Comparison of ENCODE assay signal across 9 cellular contexts in genomic region chr9:89661956-89662717, GRCh38. TPM values are rescaled to one million over a fixed set of nuclear protein-coding genes. Genes with fewer than 3 reads are reported as not detected.
DNase-seq lines count a peak whose midpoint lies in the region; ATAC-seq and TF ChIP-seq lines count a peak whose summit lies in the region.
"Had no signal": no experiment of that assay in that cellular context is flagged by ENCODE, and none has a peak within 500 bp of the region (broad histone marks: within the 10 kb centered on the region; RNA-seq: fewer than 3 reads in every experiment).

No MANE protein-coding gene starts in this region.

- H3K4me1 ChIP-seq in adipocyte (ENCODE audit: control insufficient read depth, insufficient read depth, low read length): peaks cover 11% of the 10 kb centered on the region

- peaks cover 33% of the 10 kb centered on the region for H3K27me3 ChIP-seq in adipocyte (replicated peaks; ENCODE audit: control insufficient read depth, insufficient read depth, low read length)

- H3K9me3 Mint-ChIP-seq in CD14-positive monocyte (peaks cover 0 to 2% (median 0%) of the 10 kb centered on the region in 7 donors), neural crest cell (no peaks in the 10 kb centered on the region)
- H3K9me3 Mint-ChIP-seq: activated naive CD4-positive, alpha-beta T cell treated with anti-CD3 and anti-CD28 coated beads, Interleukin-2, amount 50 U/mL, for 24 hours had no signal

- peaks cover 0 to 5% (median 2%) of the 10 kb centered on the region in 3 donors for H3K27me3 Mint-ChIP-seq in CD14-positive monocyte (ENCODE audit: low read depth in 3 of 3)
- peaks cover 54% of the 10 kb centered on the region for H3K27me3 Mint-ChIP-seq in neural crest cell (ENCODE audit: low read depth)

- peak overlapping the region; percentile 69 for H3K9ac ChIP-seq in adipocyte (ENCODE audit: low read length)

- H3K27ac Mint-ChIP-seq in CD14-positive monocyte (peak overlapping the region; percentile 66 to 85 (median 80)), neural crest cell (ENCODE audit: unreplicated experiment) (peak overlapping the region; percentile 7)

- H3K9me3 ChIP-seq in adipocyte (ENCODE audit: control insufficient read depth, low read length): no peaks in the 10 kb centered on the region

- DNase-seq in CD14-positive monocyte (ENCODE audit: low spot score): peak; percentile 80
- DNase-seq in NCI-H1694 treated with DMSO at 0.1 percent for 48 hours (lab: John Stamatoyannopoulos, UW): peak; percentile 90
- DNase-seq in adipocyte (ENCODE audit: low read depth): peak; percentile 79
- DNase-seq in globus pallidus (ENCODE audit: low spot score): peak; percentile 98
- DNase-seq in neural crest cell (ENCODE audit: low read depth, low spot score): peak; percentile 80

- TF ChIP-seq CTCF in CD14-positive monocyte (IDR thresholded peaks at IDR 0.05): no peak
- no peak for TF ChIP-seq CTCF in neural crest cell (conservative IDR thresholded peaks at IDR 0.05)

- H3K36me3 Mint-ChIP-seq in CD14-positive monocyte (no peaks in the 10 kb centered on the region), neural crest cell (ENCODE audit: low read depth) (no peaks in the 10 kb centered on the region)
- H3K36me3 Mint-ChIP-seq: activated naive CD4-positive, alpha-beta T cell treated with anti-CD3 and anti-CD28 coated beads, Interleukin-2, amount 50 U/mL, for 24 hours had no signal

- intact Hi-C loops in CD14-positive monocyte (cut with micrococcal nuclease): loop anchor here (5.0 kb wide), 1 partner anchor 60 kb away; no protein-coding TSS in a partner anchor

- ATAC-seq in HG02884 (IDR thresholded peaks at IDR 0.05; ENCODE audit: unreplicated experiment): no peak
- no peak for ATAC-seq in GM18870 (IDR thresholded peaks at IDR 0.05; ENCODE audit: unreplicated experiment)
- ATAC-seq in HG02623 (IDR thresholded peaks at IDR 0.05; ENCODE audit: unreplicated experiment): no peak

- H3K4me3 Mint-ChIP-seq in CD14-positive monocyte: peak overlapping the region; percentile 67 to 70
- H3K4me3 Mint-ChIP-seq in neural crest cell: peak overlapping the region; percentile 85
- H3K4me3 Mint-ChIP-seq: activated naive CD4-positive, alpha-beta T cell treated with anti-CD3 and anti-CD28 coated beads, Interleukin-2, amount 50 U/mL, for 24 hours had no signal

- H3K4me3 ChIP-seq in adipocyte (ENCODE audit: low read length): peak overlapping the region; percentile 80

- no peaks in the 10 kb centered on the region for H3K36me3 ChIP-seq in adipocyte (ENCODE audit: control insufficient read depth, insufficient read depth, low read length, severe bottlenecking)

- H3K4me1 Mint-ChIP-seq in CD14-positive monocyte: peaks cover 56% of the 10 kb centered on the region
- H3K4me1 Mint-ChIP-seq in neural crest cell: peaks cover 15% of the 10 kb centered on the region

RNA-seq across cellular contexts. Expression of gene GADD45G, which starts 57.3 kb away (rescaled TPM):
- polyA plus RNA-seq in CD14-positive monocyte: 1 to 10 TPM; 1.1 to 1.3 TPM
- total RNA-seq in neural crest cell: 11.9 and 13.3 TPM in 2 replicates
